Comparison of ENCODE assay signal across 17 cellular contexts in genomic region chr2:30798536-30798991, GRCh38. TPM values are rescaled to one million over a fixed set of nuclear protein-coding genes. Genes with fewer than 3 reads are reported as not detected.
DNase-seq lines count a peak whose midpoint lies in the region; TF ChIP-seq lines count a peak whose summit lies in the region.
"Had no signal": no experiment of that assay in that cellular context is flagged by ENCODE, and none has a peak within 500 bp of the region (broad histone marks: within the 10 kb centered on the region; RNA-seq: fewer than 3 reads in every experiment).

No MANE protein-coding gene starts in this region.

- H3K27ac Mint-ChIP-seq in brain (peak overlapping the region; percentile 1 to 83 (median 48)), neural crest cell (ENCODE audit: unreplicated experiment) (peak overlapping the region; percentile 75)
- H3K27ac Mint-ChIP-seq: T-cell had no signal

- no peaks in the 10 kb centered on the region for H3K27me3 Mint-ChIP-seq in brain
- no peaks in the 10 kb centered on the region for H3K27me3 Mint-ChIP-seq in neural crest cell (ENCODE audit: low read depth)

- H3K4me3 ChIP-seq in Jurkat, Clone E6-1 (ENCODE audit: low read length): no peak overlapping the region
- H3K4me3 ChIP-seq: upper lobe of left lung had no signal

- H3K4me3 Mint-ChIP-seq in brain (no peak overlapping the region), neural crest cell (no peak overlapping the region)
- H3K4me3 Mint-ChIP-seq: T-cell had no signal

- TF ChIP-seq CTCF in brain (conservative IDR thresholded peaks at IDR 0.05) (no peak), neural crest cell (conservative IDR thresholded peaks at IDR 0.05) (no peak)

- no peaks in the 10 kb centered on the region for H3K9me3 Mint-ChIP-seq in brain
- H3K9me3 Mint-ChIP-seq in neural crest cell: no peaks in the 10 kb centered on the region
- H3K9me3 Mint-ChIP-seq: T-cell had no signal

- peak; percentile 5 for DNase-seq in NCI-H510A treated with DMSO at 0.1 percent for 48 hours (lab: John Stamatoyannopoulos, UW)
- no peak for DNase-seq in NCI-H510A (lab: John Stamatoyannopoulos, UW)
- peak; percentile 9 for DNase-seq in Jurkat, Clone E6-1 (ENCODE audit: low read depth, low spot score)
- no peak for DNase-seq in neural crest cell (ENCODE audit: low read depth, low spot score)
- DNase-seq in RPMI8226: no peak
- no peak for DNase-seq in superior temporal gyrus (ENCODE audit: extremely low spot score)
- no peak for DNase-seq in NCI-H2081 treated with DMSO at 0.1 percent for 48 hours (lab: John Stamatoyannopoulos, UW)
- DNase-seq: amniotic stem cell; effector CD8-positive, alpha-beta T cell; EL; mammary epithelial cell; OCI-M1; right cardiac atrium; T-cell; upper lobe of left lung had no signal

- H3K36me3 Mint-ChIP-seq in brain (no peaks in the 10 kb centered on the region), neural crest cell (ENCODE audit: low read depth) (no peaks in the 10 kb centered on the region)
- H3K36me3 Mint-ChIP-seq: T-cell had no signal

- peaks cover 28% of the 10 kb centered on the region for H3K4me1 Mint-ChIP-seq in brain
- H3K4me1 Mint-ChIP-seq in neural crest cell: peaks cover 7% of the 10 kb centered on the region

RNA-seq across cellular contexts. Expression of gene CAPN13, which starts 8.7 kb away (rescaled TPM):
- not detected for polyA plus RNA-seq in Jurkat, Clone E6-1 (2012; ENCODE audit: insufficient read depth, insufficient read length)
- 1.7 TPM for polyA plus RNA-seq in brain (ENCODE audit: insufficient read depth, low read depth, low replicate concordance)
- not detected in 2 replicates for total RNA-seq in neural crest cell
- total RNA-seq: right cardiac atrium had no signal
- polyA plus RNA-seq: AG04450, mammary epithelial cell, right cardiac atrium had no signal

Comparison
In these comparisons a context has a peak if more than half of its experiments do, and no peak if none do; other contexts are left out.
1. DNase-seq: peak in NCI-H510A treated with DMSO at 0.1 percent for 48 hours (single experiment) and Jurkat, Clone E6-1 (single experiment); none in NCI-H510A (single experiment), neural crest cell (single experiment), RPMI8226 (single experiment), superior temporal gyrus (single experiment) and NCI-H2081 treated with DMSO at 0.1 percent for 48 hours (single experiment).